ENCODE assay signal across 20 cellular contexts in genomic region chr2:120404274-120404673, GRCh38. TPM values are rescaled to one million over a fixed set of nuclear protein-coding genes. Genes with fewer than 3 reads are reported as not detected.
DNase-seq lines count a peak whose midpoint lies in the region; ATAC-seq, FAIRE-seq and TF ChIP-seq lines count a peak whose summit lies in the region.
"Had no signal": no experiment of that assay in that cellular context is flagged by ENCODE, and none has a peak within 500 bp of the region (broad histone marks: within the 10 kb centered on the region; RNA-seq: fewer than 3 reads in every experiment).

No MANE protein-coding gene starts in this region.

- no peaks in the 10 kb centered on the region for H3K23me2 ChIP-seq in H1 (ENCODE audit: low read depth, low read length)

- H2BK5ac ChIP-seq in H1 (ENCODE audit: low read depth, low read length), result no peak overlapping the region

- no peak for ATAC-seq in heart right ventricle
- ATAC-seq in Right ventricle myocardium inferior, result no peak
- ATAC-seq: HepG2 had no signal

- no peaks in the 10 kb centered on the region for H3K79me1 ChIP-seq in H1 (ENCODE audit: low read depth, low read length)

- no peak overlapping the region for H3K56ac ChIP-seq in H1 (replicated peaks; ENCODE audit: insufficient read length, low read depth, low read length)

- no peak overlapping the region for H3K9ac ChIP-seq in H1 (replicated peaks in 1 of 4; ENCODE audit: extremely low read depth in 1 of 4, low read depth in 3 of 4, low read length in 3 of 4)
- H3K9ac ChIP-seq: BLaER1 treated with 17β-estradiol and CSF1 and Interleukin-3, amounts not matched to agents 10 nM and 100 nM had no signal

- no peak for TF ChIP-seq RAD21 in H1 (IDR thresholded peaks at IDR 0.05 in 1 of 2, conservative IDR thresholded peaks at IDR 0.05 in 1 of 2; ENCODE audit: low read depth in 2 of 2, low read length in 2 of 2)

- no peak overlapping the region for H4K8ac ChIP-seq in H1 (ENCODE audit: extremely low read depth, insufficient read depth, low read length)

- no peak overlapping the region for H3K14ac ChIP-seq in H1 (ENCODE audit: insufficient read length)

- H3K36me3 ChIP-seq in heart right ventricle (no peaks in the 10 kb centered on the region), PC-9 (ENCODE audit: low read depth) (no peaks in the 10 kb centered on the region), H1 (ENCODE audit: control insufficient read depth in 2 of 4, insufficient read depth in 4 of 4, low read length in 3 of 4) (no peaks in the 10 kb centered on the region)
- H3K36me3 ChIP-seq: BLaER1 treated with 17β-estradiol and CSF1 and Interleukin-3, amounts not matched to agents 10 nM and 100 nM had no signal

- H3K4me3 ChIP-seq in heart right ventricle (no peak overlapping the region), PC-9 (no peak overlapping the region), H1 (ENCODE audit: extremely low read depth in 1 of 4, insufficient read depth in 2 of 4, low read depth in 3 of 4, low read length in 4 of 4) (no peak overlapping the region)
- H3K4me3 ChIP-seq: BLaER1 treated with 17β-estradiol and CSF1 and Interleukin-3, amounts not matched to agents 10 nM and 100 nM had no signal

- H2BK12ac ChIP-seq in H1 (ENCODE audit: low read depth, low read length), result no peak overlapping the region

- no peak overlapping the region for H3K18ac ChIP-seq in H1 (ENCODE audit: extremely low read depth, low read length)

- H3K4ac ChIP-seq in H1 (replicated peaks; ENCODE audit: insufficient read length, low read depth, low read length), result no peak overlapping the region

- H3K4me1 ChIP-seq in heart right ventricle, result no peaks in the 10 kb centered on the region
- H3K4me1 ChIP-seq in PC-9 (replicated peaks; ENCODE audit: insufficient read depth), result peaks cover 61% of the 10 kb centered on the region
- no peaks in the 10 kb centered on the region; a peak in 1 of 7 replicates for H3K4me1 ChIP-seq in H1 (replicated peaks in 1 of 4; ENCODE audit: control insufficient read depth in 3 of 4, insufficient read depth in 4 of 4, low read length in 3 of 4)

- H3K27ac ChIP-seq in heart right ventricle, result no peak overlapping the region
- H3K27ac ChIP-seq in PC-9, result peak overlapping the region; percentile 86
- H3K27ac ChIP-seq in H1 (ENCODE audit: low read depth, low read length), result no peak overlapping the region
- H3K27ac ChIP-seq: BLaER1 treated with 17β-estradiol and CSF1 and Interleukin-3, amounts not matched to agents 10 nM and 100 nM had no signal

- no peak for FAIRE-seq in H1 (lab: Jason Lieb, UNC)
- FAIRE-seq: HepG2 had no signal

- no peak for TF ChIP-seq POLR2A in H1 (IDR thresholded peaks at IDR 0.05; ENCODE audit: control extremely low read depth in 1 of 2, low read depth in 2 of 2, low read length in 2 of 2)

- H2AFZ ChIP-seq in PC-9, result no peak overlapping the region
- no peak overlapping the region for H2AFZ ChIP-seq in H1 (ENCODE audit: low read length)

- POLR2A ChIA-PET in PC-9 (lab: Charles Lee; ENCODE audit: unreplicated experiment) (interaction anchor here (0.5 to 0.6 kb wide), 3 partner anchors 174 to 226 kb away, joined by 3 read pairs; no protein-coding TSS in a partner anchor), H1 (lab: Charles Lee; ENCODE audit: partially characterized antibody) (no interaction called here)

- CTCF ChIA-PET in PC-9 (lab: Charles Lee), result interaction anchor here (0.6 to 1.5 kb wide), 3 partner anchors 15 to 91 kb away, joined by 3 to 5 read pairs (median 4); no protein-coding TSS in a partner anchor
- CTCF ChIA-PET in H1 (lab: Charles Lee; ENCODE audit: partially characterized antibody), result interaction anchor here (0.9 to 2.6 kb wide), 8 partner anchors 9 to 271 kb away, joined by 3 to 7 read pairs (median 4); no protein-coding TSS in a partner anchor

- DNase-seq in cardiac septum (ENCODE audit: low spot score) (peak; percentile 59), heart right ventricle (no peak), PC-9 (no peak), H1 (ENCODE audit: low read depth in 1 of 2, low spot score in 2 of 2) (no peak), SW480 (ENCODE audit: low spot score) (no peak), Right ventricle myocardium inferior (ENCODE audit: missing footprints) (no peak), germinal center (ENCODE audit: low spot score) (no peak), EL (no peak)
- DNase-seq: 8988T; CD4-positive, CD25-positive, alpha-beta regulatory T cell; CD8-positive, alpha-beta memory T cell; DMS153; DMS79; GF-D8; GOT3; H9 had no signal

- H3K27me3 ChIP-seq in heart right ventricle (peaks cover 0 to 19% (median 5%) of the 10 kb centered on the region in 7 donors), PC-9 (ENCODE audit: insufficient read depth, low read depth) (no peaks in the 10 kb centered on the region), H1 (replicated peaks in 1 of 4; ENCODE audit: control insufficient read depth in 3 of 4, extremely low read depth in 1 of 4, insufficient read depth in 3 of 4, low read length in 3 of 4) (peaks cover 0 to 3% (median 0%) of the 10 kb centered on the region in 4 experiments; a peak in 1 of 7 replicates)
- H3K27me3 ChIP-seq: BLaER1 treated with 17β-estradiol and CSF1 and Interleukin-3, amounts not matched to agents 10 nM and 100 nM had no signal

- H3K9me2 ChIP-seq in PC-9 (ENCODE audit: insufficient read depth), result no peaks in the 10 kb centered on the region

- no peak overlapping the region for H4K91ac ChIP-seq in H1 (replicated peaks; ENCODE audit: insufficient read length, low read length)

- no peak overlapping the region for H2AK5ac ChIP-seq in H1 (ENCODE audit: low read depth, low read length)

- BruUV-seq in PC-9 (replicated peaks; lab: Mats Ljungman, UMichigan), result no TSS peak

- H2BK15ac ChIP-seq in H1 (ENCODE audit: low read length), result no peak overlapping the region

- TF ChIP-seq EP300 in H1 (IDR thresholded peaks at IDR 0.05; ENCODE audit: borderline replicate concordance in 1 of 2, low read depth in 2 of 2, low read length in 2 of 2), result no peak

- H3K79me2 ChIP-seq in PC-9 (ENCODE audit: low read depth) (no peaks in the 10 kb centered on the region), H1 (ENCODE audit: control insufficient read depth in 1 of 2, insufficient read depth in 2 of 2, low read length in 2 of 2) (no peaks in the 10 kb centered on the region)

- no peak overlapping the region for H4K5ac ChIP-seq in H1 (ENCODE audit: insufficient read length, low read depth, low read length)

- H3K23ac ChIP-seq in H1 (ENCODE audit: insufficient read length), result no peak overlapping the region

- intact Hi-C loops in cardiac septum (cut with DNase I) (no loop called here), heart right ventricle (cut with DNase I) (no loop called here), PC-9 (cut with micrococcal nuclease; ENCODE audit: unreplicated experiment) (no loop called here), Right ventricle myocardium inferior (cut with DNase I) (no loop called here)

- H3K4me2 ChIP-seq in PC-9 (peak overlapping the region; percentile 52), H1 (ENCODE audit: insufficient read depth in 1 of 2, low read depth in 2 of 2, low read length in 2 of 2) (no peak overlapping the region)
- H3K4me2 ChIP-seq: BLaER1 treated with 17β-estradiol and CSF1 and Interleukin-3, amounts not matched to agents 10 nM and 100 nM had no signal

- no peak overlapping the region for H2BK120ac ChIP-seq in H1 (replicated peaks; ENCODE audit: low read depth, low read length)

- 89 to 90% methylated on average over 3 of the region's 3 CpGs for WGBS in heart right ventricle, 2 donors
- 94% methylated on average over 3 of the region's 3 CpGs; no CpG with 5 or more reads in 1 of the 2 experiments for WGBS in H1 (ENCODE audit: extremely low coverage in 1 of 2, insufficient coverage in 1 of 2, insufficient read length in 1 of 2, insufficient replicate concordance in 2 of 2, low coverage in 1 of 2, low lambda C conversion rate in 2 of 2, missing lambda C conversion rate in 1 of 2), 2 experiments

- H2BK20ac ChIP-seq in H1 (ENCODE audit: low read length), result no peak overlapping the region

- H3K9me3 ChIP-seq in heart right ventricle (peaks cover 0 to 17% (median 9%) of the 10 kb centered on the region in 11 donors), PC-9 (ENCODE audit: insufficient read depth, low read depth) (peaks cover 10% of the 10 kb centered on the region; the same call in 1 of the 2 replicates), H1 (ENCODE audit: insufficient read depth in 2 of 2, low read depth in 1 of 2, low read length in 1 of 2) (no peaks in the 10 kb centered on the region)

- H3F3A ChIP-seq in PC-9 (ENCODE audit: insufficient read depth, low read depth), result peaks cover 27% of the 10 kb centered on the region

- H4K20me1 ChIP-seq in PC-9 (ENCODE audit: insufficient read depth), result no peaks in the 10 kb centered on the region
- H4K20me1 ChIP-seq in H1 (replicated peaks in 1 of 2; ENCODE audit: control insufficient read depth in 1 of 2, insufficient read depth in 2 of 2, low read length in 2 of 2), result no peaks in the 10 kb centered on the region
- H4K20me1 ChIP-seq: BLaER1 treated with 17β-estradiol and CSF1 and Interleukin-3, amounts not matched to agents 10 nM and 100 nM had no signal

- TF ChIP-seq CTCF in heart right ventricle (IDR thresholded peaks at IDR 0.05) (no peak), PC-9 (conservative IDR thresholded peaks at IDR 0.05) (no peak), H1 (IDR thresholded peaks at IDR 0.05; ENCODE audit: control extremely low read depth in 1 of 3, insufficient read depth in 1 of 3, low read depth in 1 of 3, low read length in 3 of 3) (no peak)

TF ChIP-seq in H1, 55 proteins besides CTCF, POLR2A, EP300 and RAD21:
- TF ChIP-seq RFX5 (IDR thresholded peaks at IDR 0.05; ENCODE audit: borderline replicate concordance, low read depth, low read length) (no peak), EZH2 (IDR thresholded peaks at IDR 0.05; ENCODE audit: low read depth, low read length, severe bottlenecking) (peak; percentile 9)

RNA-seq across cellular contexts. Expression of gene INHBB, which starts 58.3 kb away (rescaled TPM):
- total RNA-seq in cardiac septum (2.8 TPM), heart right ventricle (1 to 10 TPM in 9 of 10 donors, under 1 TPM in 1; 0.89 to 9.2 (median 2.5) TPM), PC-9 (2021) (50.0 and 57.5 TPM in 2 replicates), Right ventricle myocardium inferior (7.1 TPM)
- polyA plus RNA-seq in heart right ventricle (1 to 10 TPM; 3.6 to 5.9 TPM), H1 (2011; rRNA removed) (0.24 and 0.32 TPM in 2 replicates)
- 0.23 and 0.30 TPM in 2 replicates for total RNA-seq in H1 (2021; fragmentation: NEBNext Ultra II Directional; extraction: Animal tissue kit (Norgen Biotek cat#: 25700))
- polyA plus RNA-seq in H1 (2011; cell fraction: cytosol; rRNA removed), result 0.25 TPM
- polyA plus RNA-seq in H1 (2011; cell fraction: nucleus; rRNA removed), result 0.44 TPM
- polyA plus RNA-seq in H1 (2012, experiment 1 of 2), result 0.27 to 0.51 TPM (median 0.42 TPM) in 4 replicates
- polyA plus RNA-seq in H1 (2012, experiment 2 of 2), result 0.31 TPM
- 0.10 TPM for polyA plus RNA-seq in H1 (2013, experiment 1 of 2)
- 0.15 TPM for polyA plus RNA-seq in H1 (2013, experiment 2 of 2)
- polyA minus RNA-seq in H1 (2011; rRNA and poly(A)+ RNA removed), result 0.19 and 0.46 TPM in 2 replicates
- 0.44 TPM for polyA minus RNA-seq in H1 (2011; cell fraction: cytosol; rRNA and poly(A)+ RNA removed)
- 0.50 TPM for polyA minus RNA-seq in H1 (2011; cell fraction: nucleus; rRNA and poly(A)+ RNA removed)
- total RNA-seq: B cell; CD4-positive, CD25-positive, alpha-beta regulatory T cell; CD8-positive, alpha-beta memory T cell had no signal
- polyA plus RNA-seq: CD4-positive, CD25-positive, alpha-beta regulatory T cell; CD8-positive, alpha-beta memory T cell; IgD-negative memory B cell had no signal
